ENCODE assay signal across 5 cellular contexts in the genomic region with DNA sequence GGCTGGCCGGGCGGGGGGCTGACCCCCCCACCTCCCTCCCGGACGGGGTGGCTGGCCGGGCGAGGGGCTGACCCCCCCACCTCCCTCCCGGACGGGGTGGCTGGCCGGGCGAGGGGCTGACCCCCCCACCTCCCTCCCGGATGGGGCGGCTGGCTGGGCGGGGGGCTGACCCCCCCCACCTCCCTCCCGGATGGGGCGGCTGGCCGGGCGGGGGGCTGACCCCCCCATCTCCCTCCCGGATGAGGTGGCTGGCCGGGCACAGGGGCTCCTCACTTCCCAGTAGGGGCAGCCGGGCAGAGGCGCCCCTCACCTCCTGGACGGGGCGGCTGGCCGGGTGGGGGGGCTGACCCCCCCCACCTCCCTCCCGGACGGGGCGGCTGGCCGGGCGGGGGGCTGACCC. TPM values are rescaled to one million over a fixed set of nuclear protein-coding genes. Genes with fewer than 3 reads are reported as not detected.
DNase-seq lines count a peak whose midpoint lies in the region; ATAC-seq and TF ChIP-seq lines count a peak whose summit lies in the region.
"Not testable (repeated sequence)": the region's sequence is repeated elsewhere in the genome, so short reads cannot be mapped to it uniquely, and the experiment has no call there.

No MANE protein-coding gene starts in this region.

- TF ChIP-seq POLR2A in sigmoid colon (IDR thresholded peaks at IDR 0.05); upper lobe of left lung (IDR thresholded peaks at IDR 0.05): not testable (repeated sequence)

- DNase-seq in glutamatergic neuron (peak; percentile 35), left lobe of liver (ENCODE audit: low spot score) (peak; percentile 29), sciatic nerve (ENCODE audit: low spot score) (peak; percentile 33), sigmoid colon (peak; percentile 22), upper lobe of left lung (peak; percentile 2 to 60)

- not testable (repeated sequence) for H3K9me3 ChIP-seq in sigmoid colon, upper lobe of left lung

- not testable (repeated sequence) for H3K27me3 Mint-ChIP-seq in glutamatergic neuron (ENCODE audit: unreplicated experiment)

- not testable (repeated sequence) for H3K4me1 Mint-ChIP-seq in glutamatergic neuron (ENCODE audit: low read depth, unreplicated experiment)

- H3K36me3 ChIP-seq in sigmoid colon, result not testable (repeated sequence)
- peaks cover 0 to 37% (median 21%) of the 10 kb centered on the region in 4 donors for H3K36me3 ChIP-seq in upper lobe of left lung

- TF ChIP-seq CTCF in glutamatergic neuron (IDR thresholded peaks at IDR 0.05; ENCODE audit: partially characterized antibody, unreplicated experiment); sigmoid colon (IDR thresholded peaks at IDR 0.05); upper lobe of left lung (IDR thresholded peaks at IDR 0.05): not testable (repeated sequence)

- not testable (repeated sequence) for H3K9me3 Mint-ChIP-seq in glutamatergic neuron (ENCODE audit: unreplicated experiment)

- not testable (repeated sequence) for H3K27ac ChIP-seq in sigmoid colon, upper lobe of left lung

- intact Hi-C loops in sciatic nerve (cut with DNase I); sigmoid colon (cut with DNase I): not testable (repeated sequence)

- ATAC-seq in left lobe of liver; sciatic nerve; upper lobe of left lung (ENCODE audit: low FRiP score in 2 of 2): not testable (repeated sequence)

- not testable (repeated sequence) for H3K36me3 Mint-ChIP-seq in glutamatergic neuron (ENCODE audit: unreplicated experiment)

- H3K4me1 ChIP-seq in sigmoid colon, upper lobe of left lung: not testable (repeated sequence)

- 94 to 97% methylated on average over 27 to 29 of the region's 29 CpGs for WGBS in sigmoid colon, 2 donors
- WGBS in upper lobe of left lung, 2 donors, result no CpG with 5 or more reads among the region's 29 CpGs

- not testable (repeated sequence) for H3K27ac Mint-ChIP-seq in glutamatergic neuron (ENCODE audit: unreplicated experiment)

- H3K27me3 ChIP-seq in sigmoid colon, upper lobe of left lung: not testable (repeated sequence)

- H3K4me3 Mint-ChIP-seq in glutamatergic neuron (ENCODE audit: unreplicated experiment), result not testable (repeated sequence)

- H3K4me3 ChIP-seq in sigmoid colon, upper lobe of left lung: not testable (repeated sequence)

- TF ChIP-seq EP300 in sigmoid colon (IDR thresholded peaks at IDR 0.05); upper lobe of left lung (IDR thresholded peaks at IDR 0.05): not testable (repeated sequence)

RNA-seq across cellular contexts. Expression of gene PPFIA1, which starts 24.7 kb away (rescaled TPM):
- total RNA-seq in glutamatergic neuron (ENCODE audit: unreplicated experiment), result 98.6 TPM
- 21.9 TPM for total RNA-seq in left lobe of liver
- total RNA-seq in sciatic nerve, result 82.4 TPM
- total RNA-seq in sigmoid colon, result 10 to 100 TPM; 43.4 to 62.1 (median 51.2) TPM
- polyA plus RNA-seq in sigmoid colon, result 10 to 100 TPM; 13.2 to 24.8 (median 21.7) TPM
- total RNA-seq in upper lobe of left lung, result 100 to 1,000 TPM in 3 of 6 donors, 10 to 100 TPM in 3; 53.7 to 164 (median 83.3) TPM
